8 cellular contexts compared by ENCODE assay signal in genomic region chr10:95242581-95243317, GRCh38. TPM values are rescaled to one million over a fixed set of nuclear protein-coding genes. Genes with fewer than 3 reads are reported as not detected.
A peak's percentile ranks its signal among the peaks of the same experiment; 100 is the strongest.
DNase-seq lines count a peak whose midpoint lies in the region; ATAC-seq and TF ChIP-seq lines count a peak whose summit lies in the region.

No MANE protein-coding gene starts in this region.

- no peaks in the 10 kb centered on the region for H3K27me3 Mint-ChIP-seq in T-helper 2 cell treated with Interferon-gamma antibody and Interleukin-4, amounts not matched to agents 5 μg/mL and 100 μg/mL, for 36 hours (ENCODE audit: low read depth)

- peaks cover 14% of the 10 kb centered on the region for H3K36me3 Mint-ChIP-seq in T-helper 2 cell treated with Interferon-gamma antibody and Interleukin-4, amounts not matched to agents 5 μg/mL and 100 μg/mL, for 36 hours (ENCODE audit: low read depth)

- H3K9me3 Mint-ChIP-seq in T-helper 2 cell treated with Interferon-gamma antibody and Interleukin-4, amounts not matched to agents 5 μg/mL and 100 μg/mL, for 36 hours = no peaks in the 10 kb centered on the region

- no peak for ATAC-seq in GM19455 (IDR thresholded peaks at IDR 0.05; ENCODE audit: unreplicated experiment)

- H3K4me3 ChIP-seq in fibroblast of pulmonary artery (replicated peaks; ENCODE audit: low read depth, low read length) = no peak overlapping the region

- H3K4me1 Mint-ChIP-seq in T-helper 2 cell treated with Interferon-gamma antibody and Interleukin-4, amounts not matched to agents 5 μg/mL and 100 μg/mL, for 36 hours (ENCODE audit: low read depth) = peaks cover 59% of the 10 kb centered on the region

- peak; percentile 62 for DNase-seq in NCI-H510A treated with DMSO at 0.1 percent for 48 hours (lab: John Stamatoyannopoulos, UW)
- no peak for DNase-seq in NCI-H510A (lab: John Stamatoyannopoulos, UW)
- DNase-seq in HK-2 (ENCODE audit: unreplicated experiment) = peak; percentile 59
- DNase-seq in T-helper 2 cell treated with Interferon-gamma antibody and Interleukin-4, amounts not matched to agents 5 μg/mL and 100 μg/mL, for 36 hours (ENCODE audit: low spot score) = peak; percentile 33
- DNase-seq in fibroblast of pulmonary artery (ENCODE audit: low read depth) = peak; percentile 66
- DNase-seq in renal cortical epithelial cell (ENCODE audit: low read depth) = peak; percentile 57
- no peak for DNase-seq in NCI-H1105 treated with DMSO at 0.1 percent for 48 hours (lab: John Stamatoyannopoulos, UW)

- H3K27ac Mint-ChIP-seq in T-helper 2 cell treated with Interferon-gamma antibody and Interleukin-4, amounts not matched to agents 5 μg/mL and 100 μg/mL, for 36 hours = no peak overlapping the region

- TF ChIP-seq CTCF in fibroblast of pulmonary artery (IDR thresholded peaks at IDR 0.05; ENCODE audit: low read length, missing control alignments) = peak; percentile 63

- no peak overlapping the region for H3K4me3 Mint-ChIP-seq in T-helper 2 cell treated with Interferon-gamma antibody and Interleukin-4, amounts not matched to agents 5 μg/mL and 100 μg/mL, for 36 hours

RNA-seq across cellular contexts. Expression of gene PDLIM1, which starts 48.1 kb away (rescaled TPM):
- total RNA-seq in renal cortical epithelial cell = 19.4 and 45.8 TPM in 2 replicates

RNA-seq across cellular contexts. Expression of gene ACSM6, which starts 48.7 kb away (rescaled TPM):
- total RNA-seq in renal cortical epithelial cell = 0.10 TPM in 1 of 2 replicates, not detected in the other

Comparison
In these comparisons a context has a peak if more than half of its experiments do, and no peak if none do; other contexts are left out.
1. DNase-seq: peak in NCI-H510A treated with DMSO at 0.1 percent for 48 hours (single experiment), HK-2 (single experiment), T-helper 2 cell treated with Interferon-gamma antibody and Interleukin-4, amounts not matched to agents 5 μg/mL and 100 μg/mL, for 36 hours (single experiment), fibroblast of pulmonary artery (single experiment) and renal cortical epithelial cell (single experiment); none in NCI-H510A (single experiment) and NCI-H1105 treated with DMSO at 0.1 percent for 48 hours (single experiment).